In genomic region chr3:113232367-113232766, GRCh38 we compare ENCODE assay signal across 1 cellular context.
A peak's percentile ranks its signal among the peaks of the same experiment; 100 is the strongest.
TF ChIP-seq lines count a peak whose summit lies in the region.

No MANE protein-coding gene starts in this region.

TF ChIP-seq in HepG2, 621 proteins besides CTCF, POLR2A, EP300 and RAD21 (continued from another document):
- peak; percentile 43 for TF ChIP-seq MNT (IDR thresholded peaks at IDR 0.05)
- TF ChIP-seq ZNF543 (CRISPR knock-in tag; IDR thresholded peaks at IDR 0.05), result no peak
- no peak for TF ChIP-seq ZBTB43 (CRISPR knock-in tag; conservative IDR thresholded peaks at IDR 0.05)
- TF ChIP-seq ZNF724P (CRISPR knock-in tag; IDR thresholded peaks at IDR 0.05; ENCODE audit: borderline replicate concordance), result no peak
- TF ChIP-seq ZMAT3 (CRISPR knock-in tag; conservative IDR thresholded peaks at IDR 0.05), result no peak
- TF ChIP-seq BATF2 (CRISPR knock-in tag; IDR thresholded peaks at IDR 0.05), result no peak
- TF ChIP-seq KAT7 (CRISPR knock-in tag; IDR thresholded peaks at IDR 0.05; ENCODE audit: borderline replicate concordance), result no peak
- TF ChIP-seq BHLHE40 (IDR thresholded peaks at IDR 0.05; ENCODE audit: low read length), result 0 out of 2 replicates have a peak, but pooled peaks have one; percentile 26
- no peak for TF ChIP-seq LBX2 (CRISPR knock-in tag; IDR thresholded peaks at IDR 0.05; ENCODE audit: borderline replicate concordance)
- TF ChIP-seq CENPBD1 (CRISPR knock-in tag; IDR thresholded peaks at IDR 0.05; ENCODE audit: borderline replicate concordance, low read depth), result no peak
- no peak for TF ChIP-seq ZNF883 (CRISPR knock-in tag; IDR thresholded peaks at IDR 0.05; ENCODE audit: not compliant biosample characterization)
- no peak for TF ChIP-seq NFATC3 (CRISPR knock-in tag; IDR thresholded peaks at IDR 0.05)
- no peak for TF ChIP-seq HOXA9 (CRISPR knock-in tag; IDR thresholded peaks at IDR 0.05; ENCODE audit: borderline replicate concordance)
